Comparison of ENCODE assay signal across 20 cellular contexts in the genomic region with DNA sequence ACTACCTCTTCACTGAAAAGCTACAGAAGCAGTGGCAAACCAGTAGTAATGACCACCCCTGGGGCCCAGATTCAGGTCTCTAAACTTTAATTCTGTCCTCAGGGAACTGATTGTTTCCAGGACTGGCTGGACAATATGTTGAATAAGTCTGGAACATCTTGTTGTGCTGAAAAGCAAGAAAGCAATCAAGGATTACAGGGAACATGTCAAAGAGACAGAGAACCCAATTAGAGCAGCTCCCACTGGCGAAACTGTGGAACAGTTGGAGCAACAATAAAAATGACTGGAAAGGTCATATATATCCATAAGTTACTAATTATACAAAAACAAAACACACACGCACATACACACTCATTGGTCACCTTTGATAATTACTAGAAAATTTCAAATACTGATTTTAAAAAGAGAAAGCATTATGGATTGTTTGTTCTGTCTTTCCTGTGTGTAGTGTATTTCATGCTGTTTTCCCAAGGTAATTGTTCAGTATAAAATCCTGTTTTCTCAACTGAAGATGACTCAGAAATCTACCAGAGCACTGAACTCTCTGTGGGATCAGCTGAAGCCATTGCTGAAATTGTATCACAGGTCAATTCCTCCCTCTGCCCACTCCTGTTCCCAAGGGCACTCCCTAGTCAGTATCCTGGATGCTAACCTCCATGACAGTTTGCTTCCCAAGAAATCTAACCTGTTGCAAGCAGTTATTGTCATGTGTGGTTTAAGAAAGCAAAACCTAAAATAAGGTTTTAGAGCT.
DNase-seq lines count a peak whose midpoint lies in the region; ATAC-seq and TF ChIP-seq lines count a peak whose summit lies in the region.
"Had no signal": no experiment of that assay in that cellular context is flagged by ENCODE, and none has a peak within 500 bp of the region (broad histone marks: within the 10 kb centered on the region; RNA-seq: fewer than 3 reads in every experiment).

No MANE protein-coding gene starts in this region.

- H3K4me2 ChIP-seq in SK-N-SH = no peak overlapping the region
- H3K4me2 ChIP-seq in mesenchymal stem cell (ENCODE audit: low read length, poor library complexity, severe bottlenecking) = no peak overlapping the region

- H2BK15ac ChIP-seq in mesenchymal stem cell (ENCODE audit: low read depth, poor library complexity, severe bottlenecking) = no peak overlapping the region

- peaks cover 48% of the 10 kb centered on the region for H3K4me1 Mint-ChIP-seq in chondrocyte (ENCODE audit: low read depth)
- H3K4me1 Mint-ChIP-seq in glutamatergic neuron (ENCODE audit: low read depth, unreplicated experiment) = peaks cover 16% of the 10 kb centered on the region

- no peak overlapping the region for H2BK12ac ChIP-seq in mesenchymal stem cell (ENCODE audit: low read length in 2 of 2)

- H4K8ac ChIP-seq in mesenchymal stem cell (ENCODE audit: low read length) = no peak overlapping the region

- peaks cover 9% of the 10 kb centered on the region for H3F3A ChIP-seq in SK-N-SH (replicated peaks; ENCODE audit: insufficient read depth)

- no peak overlapping the region for H3K18ac ChIP-seq in mesenchymal stem cell (ENCODE audit: low read depth in 1 of 2, low read length in 2 of 2)

- no peak overlapping the region for H2BK5ac ChIP-seq in mesenchymal stem cell (ENCODE audit: low read depth, low read length, poor library complexity, severe bottlenecking)

- H3K27ac ChIP-seq in SK-N-SH (ENCODE audit: low read depth in 2 of 2, low read length in 1 of 2) (peak overlapping the region in 1 of 2 experiments; percentile 41; a peak in 1 of 4 replicates), mesenchymal stem cell (ENCODE audit: low read length, poor library complexity, severe bottlenecking) (no peak overlapping the region), transverse colon (peak overlapping the region; percentile 3 to 84 (median 26))
- H3K27ac ChIP-seq: right atrium auricular region, SJCRH30, tibial nerve had no signal

- H3K9ac ChIP-seq in SK-N-SH = no peak overlapping the region
- peak overlapping the region; percentile 95 for H3K9ac ChIP-seq in mesenchymal stem cell (ENCODE audit: low read length)

- in situ Hi-C loops in transverse colon (cut with MboI; ENCODE audit: low pct_ligation_motif_present in 1 of 4, low pct_unique_long_range_greater_than_20kb in 1 of 4, low sequenced_read_pairs in 3 of 4) = loop anchor here in 2 of 4 donors (25.0 kb wide), 2 partner anchors 295 to 420 kb away; no protein-coding TSS in a partner anchor

- 0 out of 2 replicates have a peak, but pooled peaks have one; percentile 21 for TF ChIP-seq CTCF in SK-N-SH (IDR thresholded peaks at IDR 0.05)
- TF ChIP-seq CTCF in chondrocyte (IDR thresholded peaks at IDR 0.05) = peak; percentile 61
- peak in 1 of 5 experiments; percentile 12 for TF ChIP-seq CTCF in transverse colon (IDR thresholded peaks at IDR 0.05)
- no peak for TF ChIP-seq CTCF in glutamatergic neuron (IDR thresholded peaks at IDR 0.05; ENCODE audit: partially characterized antibody, unreplicated experiment)

- H4K91ac ChIP-seq in mesenchymal stem cell (ENCODE audit: low read length) = peak overlapping the region; percentile 7

- H4K20me1 ChIP-seq in SK-N-SH (ENCODE audit: insufficient read depth) = no peaks in the 10 kb centered on the region

- DNase-seq in SK-N-SH (no peak), chondrocyte (ENCODE audit: low spot score) (no peak), mesenchymal stem cell (peak; percentile 45), transverse colon (no peak), foreskin melanocyte (no peak), glutamatergic neuron (no peak)
- DNase-seq: activated CD4-positive, alpha-beta T cell treated with anti-CD3 and anti-CD28 coated beads for 36 hours; activated naive CD4-positive, alpha-beta T cell treated with anti-CD3 and anti-CD28 coated beads, Interleukin-2, amount 50 U/mL, for 16 hours; effector memory CD8-positive, alpha-beta T cell; NCI-H1436 treated with DMSO at 0.1 percent for 48 hours; NCI-H345; SJCRH30; stimulated activated CD4-positive, alpha-beta T cell treated with anti-CD3 and anti-CD28 coated beads, Interleukin-4, amount 100 ng/mL, for 24 hours; T-helper 9 cell had no signal

- H2AK5ac ChIP-seq in mesenchymal stem cell (ENCODE audit: low read length, severe bottlenecking) = no peak overlapping the region

- peak overlapping the region; percentile 21; the same call in 1 of the 2 replicates for H2AFZ ChIP-seq in SK-N-SH (ENCODE audit: low read depth)
- no peak overlapping the region for H2AFZ ChIP-seq in mesenchymal stem cell (ENCODE audit: low read depth, low read length)

- no peaks in the 10 kb centered on the region for H3K79me1 ChIP-seq in mesenchymal stem cell (replicated peaks; ENCODE audit: low read length, poor library complexity, severe bottlenecking)

- H3K4ac ChIP-seq in mesenchymal stem cell (ENCODE audit: low read depth in 1 of 2, low read length in 2 of 2) = peak overlapping the region in 1 of 2 experiments; percentile 60

- H3K27ac Mint-ChIP-seq in chondrocyte (ENCODE audit: unreplicated experiment) (peak overlapping the region; percentile 43), glutamatergic neuron (ENCODE audit: unreplicated experiment) (no peak overlapping the region)
- H3K27ac Mint-ChIP-seq: activated CD4-positive, alpha-beta T cell treated with anti-CD3 and anti-CD28 coated beads for 36 hours; effector memory CD8-positive, alpha-beta T cell; nephron had no signal

- H3K9me3 ChIP-seq in SK-N-SH = no peaks in the 10 kb centered on the region
- no peaks in the 10 kb centered on the region for H3K9me3 ChIP-seq in mesenchymal stem cell (ENCODE audit: control insufficient read depth, low read length)
- no peaks in the 10 kb centered on the region for H3K9me3 ChIP-seq in transverse colon
- H3K9me3 ChIP-seq: breast epithelium, right atrium auricular region, SJCRH30, tibial nerve had no signal

- H3K9me3 Mint-ChIP-seq in chondrocyte (ENCODE audit: low read depth) = peaks cover 4% of the 10 kb centered on the region
- peaks cover 2% of the 10 kb centered on the region for H3K9me3 Mint-ChIP-seq in glutamatergic neuron (ENCODE audit: unreplicated experiment)
- H3K9me3 Mint-ChIP-seq: effector memory CD8-positive, alpha-beta T cell had no signal

- H3K27me3 ChIP-seq in SK-N-SH (ENCODE audit: insufficient read depth) (no peaks in the 10 kb centered on the region), mesenchymal stem cell (ENCODE audit: control insufficient read depth in 1 of 2, insufficient read depth in 1 of 2, low read length in 2 of 2) (no peaks in the 10 kb centered on the region), transverse colon (no peaks in the 10 kb centered on the region)
- H3K27me3 ChIP-seq: breast epithelium, right atrium auricular region, SJCRH30, tibial nerve had no signal

- H3K79me2 ChIP-seq in SK-N-SH (ENCODE audit: insufficient read depth) = no peaks in the 10 kb centered on the region

- POLR2A ChIA-PET in SK-N-SH (lab: Yijun Ruan, JAX) = no interaction called here

- WGBS in SK-N-SH (ENCODE audit: low lambda C conversion rate) = 87% methylated on average over 2 of the region's 2 CpGs
- WGBS in mesenchymal stem cell = no CpG with 5 or more reads among the region's 2 CpGs
- 60 to 69% methylated on average over 2 of the region's 2 CpGs for WGBS in transverse colon (ENCODE audit: low coverage in 1 of 2), 2 donors

- H3K36me3 ChIP-seq in SK-N-SH (replicated peaks in 1 of 2; ENCODE audit: control insufficient read depth in 1 of 2, insufficient read depth in 2 of 2, low read length in 1 of 2) = no peaks in the 10 kb centered on the region
- no peaks in the 10 kb centered on the region for H3K36me3 ChIP-seq in mesenchymal stem cell (ENCODE audit: control insufficient read depth in 1 of 2, insufficient read depth in 2 of 2, low read depth in 1 of 2, low read length in 2 of 2)
- no peaks in the 10 kb centered on the region for H3K36me3 ChIP-seq in transverse colon
- H3K36me3 ChIP-seq: breast epithelium, right atrium auricular region, SJCRH30, tibial nerve had no signal

- CTCF ChIA-PET in SK-N-SH (lab: Yijun Ruan, JAX) = interaction anchor here (0.8 to 1.3 kb wide), 3 partner anchors 14 to 92 kb away, joined by 3 to 5 read pairs (median 4); no protein-coding TSS in a partner anchor

- H3K23ac ChIP-seq in mesenchymal stem cell (ENCODE audit: low read length in 2 of 2) = no peak overlapping the region

- H3K27me3 Mint-ChIP-seq in chondrocyte (ENCODE audit: low read depth) (no peaks in the 10 kb centered on the region), glutamatergic neuron (ENCODE audit: unreplicated experiment) (peaks cover 4% of the 10 kb centered on the region)
- H3K27me3 Mint-ChIP-seq: activated CD4-positive, alpha-beta T cell treated with anti-CD3 and anti-CD28 coated beads for 36 hours; effector memory CD8-positive, alpha-beta T cell had no signal

- intact Hi-C loops in transverse colon (cut with DNase I; ENCODE audit: low total_unique reads) = no loop called here

- no peak overlapping the region for H3K14ac ChIP-seq in mesenchymal stem cell (ENCODE audit: low read length in 2 of 2)

- ATAC-seq in SK-N-SH treated with all-trans-retinoic acid at 6 μM for 48 hours (no peak), GM19397 (IDR thresholded peaks at IDR 0.05; ENCODE audit: unreplicated experiment) (no peak)
- ATAC-seq: activated CD4-positive, alpha-beta T cell treated with anti-CD3 and anti-CD28 coated beads for 36 hours; effector memory CD8-positive, alpha-beta T cell had no signal

- no peak for TF ChIP-seq POLR2A in transverse colon (IDR thresholded peaks at IDR 0.05)

- peaks cover 18 to 22% of the 10 kb centered on the region in 2 experiments; a peak in 3 of 4 replicates for H3K4me1 ChIP-seq in SK-N-SH (ENCODE audit: control insufficient read depth in 1 of 2, insufficient read depth in 2 of 2, low read depth in 1 of 2, low read length in 1 of 2)
- peaks cover 3% of the 10 kb centered on the region for H3K4me1 ChIP-seq in mesenchymal stem cell (ENCODE audit: control insufficient read depth, insufficient read depth, low read depth, low read length)
- peaks cover 0 to 15% (median 3%) of the 10 kb centered on the region in 4 donors for H3K4me1 ChIP-seq in transverse colon

- H3K4me3 Mint-ChIP-seq in chondrocyte (ENCODE audit: unreplicated experiment) = no peak overlapping the region
- H3K4me3 Mint-ChIP-seq in glutamatergic neuron (ENCODE audit: unreplicated experiment) = no peak overlapping the region
- H3K4me3 Mint-ChIP-seq: activated CD4-positive, alpha-beta T cell treated with anti-CD3 and anti-CD28 coated beads for 36 hours; effector memory CD8-positive, alpha-beta T cell; nephron had no signal

- no peaks in the 10 kb centered on the region for H3K9me2 ChIP-seq in SK-N-SH

- no peak for TF ChIP-seq EP300 in SK-N-SH (IDR thresholded peaks at IDR 0.05; ENCODE audit: borderline replicate concordance in 1 of 2, low read depth in 1 of 2, low read length in 1 of 2)
- no peak for TF ChIP-seq EP300 in transverse colon (IDR thresholded peaks at IDR 0.05; ENCODE audit: low read depth)

- TF ChIP-seq RAD21 in SK-N-SH (IDR thresholded peaks at IDR 0.05; ENCODE audit: low read length) = no peak

- H3K36me3 Mint-ChIP-seq in chondrocyte (ENCODE audit: low read depth) = no peaks in the 10 kb centered on the region
- H3K36me3 Mint-ChIP-seq in glutamatergic neuron (ENCODE audit: unreplicated experiment) = no peaks in the 10 kb centered on the region

- H3K4me3 ChIP-seq in SK-N-SH (ENCODE audit: low read depth in 2 of 2, low read length in 1 of 2) (no peak overlapping the region), mesenchymal stem cell (ENCODE audit: insufficient read depth in 1 of 2, low read depth in 1 of 2, low read length in 2 of 2) (no peak overlapping the region), transverse colon (no peak overlapping the region)
- H3K4me3 ChIP-seq: breast epithelium, right atrium auricular region, SJCRH30, tibial nerve had no signal

- H2BK120ac ChIP-seq in mesenchymal stem cell (ENCODE audit: low read depth, low read length) = no peak overlapping the region
